ENCODE assay signal across 7 cellular contexts in genomic region chr15:39580630-39581500, GRCh38. TPM values are rescaled to one million over a fixed set of nuclear protein-coding genes. Genes with fewer than 3 reads are reported as not detected.
DNase-seq lines count a peak whose midpoint lies in the region; ATAC-seq and TF ChIP-seq lines count a peak whose summit lies in the region.

THBS1 (plus strand) TSS chr15:39581079; CDS start chr15:39581858, 779 bp downstream.

- TF ChIP-seq CTCF in GM13976 (IDR thresholded peaks at IDR 0.05; ENCODE audit: borderline replicate concordance, control extremely low read depth, extremely low read depth, insufficient read depth, missing control alignments) (no peak), left lung (IDR thresholded peaks at IDR 0.05) (no peak)

- DNase-seq in GM13976 (ENCODE audit: low spot score) (peak; percentile 42), dedifferentiated amniotic fluid mesenchymal stem cell (ENCODE audit: extremely low spot score) (peak; percentile 95), left lung (peak; percentile 90 to 91), NCI-H1105 treated with DMSO at 0.1 percent for 48 hours (lab: John Stamatoyannopoulos, UW) (no peak)
- DNase-seq in activated CD4-positive, CD25-positive, alpha-beta regulatory T cell treated with anti-CD3 and anti-CD28 coated beads, Interleukin-2, amount 50 U/mL, for 72 hours, result peak; percentile 43
- peak; percentile 41 for DNase-seq in stimulated activated CD4-positive, alpha-beta T cell treated with anti-CD3 and anti-CD28 coated beads, Interleukin-4, amount 100 ng/mL, for 24 hours

- H3K9me3 ChIP-seq in left lung, result no peaks in the 10 kb centered on the region

- intact Hi-C loops in left lung (cut with DNase I), result loop anchor here in 1 of 2 donors (10.0 kb wide), 2 partner anchors 174 to 406 kb away; no protein-coding TSS in a partner anchor

- peaks cover 3 to 45% of the 10 kb centered on the region in 2 donors for H3K4me1 ChIP-seq in left lung

- peaks cover 0 to 59% of the 10 kb centered on the region in 2 donors for H3K27me3 ChIP-seq in left lung

- in situ Hi-C loops in GM13976 (cut with MboI; ENCODE audit: low sequenced_read_pairs, unreplicated experiment), result loop anchor here (25.0 kb wide), 1 partner anchor 869 kb away; no protein-coding TSS in a partner anchor

- peaks cover 0 to 34% of the 10 kb centered on the region in 2 donors for H3K36me3 ChIP-seq in left lung

- ATAC-seq in HG03432 (IDR thresholded peaks at IDR 0.05; ENCODE audit: unreplicated experiment), result peak; percentile 23
- ATAC-seq in left lung, result peak; percentile 79

- peak within 1 kb of the TSS; percentile 47 to 54 for H3K4me3 ChIP-seq in left lung

- peak within 1 kb of the TSS; percentile 67 to 91 for H3K27ac ChIP-seq in left lung

RNA-seq across cellular contexts. Expression of gene THBS1, which starts in this region (rescaled TPM):
- total RNA-seq in left lung, result 100 to 1,000 TPM; 498 to 570 TPM
